In the genomic region with DNA sequence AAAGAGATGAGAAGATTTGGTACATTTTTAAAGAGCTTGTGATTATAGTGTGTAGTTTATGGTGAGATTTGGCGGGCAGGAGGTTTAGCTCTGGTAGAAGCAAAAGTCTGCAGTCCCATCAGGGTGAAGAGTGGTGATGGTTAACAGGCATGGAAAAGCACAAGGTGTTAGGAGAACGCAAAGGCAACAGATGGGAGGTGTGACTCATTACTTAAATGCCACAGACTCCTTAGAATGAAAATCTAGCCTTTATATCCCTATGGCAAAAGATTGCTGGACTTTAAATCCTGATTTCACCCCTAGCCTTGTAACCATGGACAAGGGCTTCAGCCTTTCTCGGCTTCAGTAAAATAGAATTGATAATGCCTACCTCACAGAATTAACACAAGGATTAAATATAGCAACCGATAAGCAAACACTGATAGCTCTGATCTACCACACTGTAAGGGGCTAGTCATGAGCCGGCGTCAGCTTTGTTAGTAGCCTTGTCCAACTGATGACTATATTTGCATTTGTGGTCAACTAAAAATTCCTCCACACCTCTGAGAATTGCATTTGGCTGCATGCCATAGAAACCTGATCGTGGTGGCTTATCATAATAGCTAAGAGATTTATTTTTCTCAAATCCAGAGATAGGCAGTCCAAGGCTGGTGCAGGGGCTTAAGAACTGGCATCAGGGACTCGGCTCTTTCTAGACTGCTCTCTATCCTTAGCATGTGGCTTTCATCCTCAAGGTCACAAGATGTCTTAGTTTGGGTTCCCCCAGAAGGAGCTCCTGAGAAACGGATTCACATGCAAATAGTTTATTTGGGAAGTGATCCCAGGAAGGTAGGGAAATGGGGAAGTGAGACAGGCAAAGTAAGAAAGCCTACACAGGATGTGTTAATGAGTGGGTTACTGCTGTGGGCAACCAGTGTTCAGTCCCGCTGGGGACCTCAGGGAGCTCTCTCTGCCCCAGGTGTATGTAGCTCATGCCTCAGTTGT, we compare ENCODE assay signal across 8 cellular contexts. TPM values are rescaled to one million over a fixed set of nuclear protein-coding genes. Genes with fewer than 3 reads are reported as not detected.
DNase-seq lines count a peak whose midpoint lies in the region; ATAC-seq, FAIRE-seq and TF ChIP-seq lines count a peak whose summit lies in the region.

No MANE protein-coding gene starts in this region.

- no peak overlapping the region for H3K27ac ChIP-seq in left lung

- no peak for TF ChIP-seq POLR2A in GM12892 (IDR thresholded peaks at IDR 0.05; ENCODE audit: low read depth, low read length)

- FAIRE-seq in GM12892 (lab: Jason Lieb, UNC) = no peak

- DNase-seq in NCI-H2171 treated with DMSO at 0.1 percent for 48 hours (lab: John Stamatoyannopoulos, UW) (peak; percentile 32), NCI-H2171 (lab: John Stamatoyannopoulos, UW) (no peak), NCI-H82 (lab: John Stamatoyannopoulos, UW) (peak; percentile 69), left lung (no peak), GM12892 (ENCODE audit: insufficient read length) (no peak), nucleus accumbens (lab: John Stamatoyannopoulos, UW) (no peak), iPS-NIHi11 (ENCODE audit: low spot score) (no peak)

- H3K4me3 ChIP-seq in left lung = no peak overlapping the region

- H3K36me3 ChIP-seq in left lung = peaks cover 0 to 18% of the 10 kb centered on the region in 2 donors

- intact Hi-C loops in left lung (cut with DNase I) = no loop called here

- no peaks in the 10 kb centered on the region for H3K9me3 ChIP-seq in left lung

- no peak for TF ChIP-seq CTCF in left lung (IDR thresholded peaks at IDR 0.05)

- no peaks in the 10 kb centered on the region for H3K27me3 ChIP-seq in left lung

- ATAC-seq in HG02870 (IDR thresholded peaks at IDR 0.05; ENCODE audit: unreplicated experiment) = peak; percentile 57
- ATAC-seq in left lung = peak; percentile 75

- H3K4me1 ChIP-seq in left lung = peaks cover 0 to 9% of the 10 kb centered on the region in 2 donors

RNA-seq across cellular contexts. Expression of gene MFAP3, which starts 19.6 kb away (rescaled TPM):
- total RNA-seq in left lung = 10 to 100 TPM; 34.3 to 35.5 TPM
- 8.8 TPM for polyA plus RNA-seq in GM12892 (2012; ENCODE audit: missing spikeins)

RNA-seq across cellular contexts. Expression of gene FAM114A2, which starts 19.6 kb away (rescaled TPM):
- total RNA-seq in left lung = 10 to 100 TPM; 35.3 to 35.4 TPM
- 21.2 TPM for polyA plus RNA-seq in GM12892 (2012; ENCODE audit: missing spikeins)

Comparison
In these comparisons a context has a peak if more than half of its experiments do, and no peak if none do; other contexts are left out.
1. DNase-seq: peak in NCI-H2171 treated with DMSO at 0.1 percent for 48 hours (single experiment) and NCI-H82 (single experiment); none in NCI-H2171 (single experiment), left lung (0 of 2), GM12892 (single experiment), nucleus accumbens (0 of 56) and iPS-NIHi11 (single experiment).